ENCODE assay signal across 29 cellular contexts in genomic region chr11:37076866-37077265, GRCh38.
"Had no signal": no experiment of that assay in that cellular context is flagged by ENCODE, and none has a peak within 500 bp of the region (broad histone marks: within the 10 kb centered on the region; RNA-seq: fewer than 3 reads in every experiment).

No MANE protein-coding gene starts in this region.

- H3K27me3 ChIP-seq: brain microvascular endothelial cell had no signal

- ATAC-seq: activated CD8-positive, alpha-beta memory T cell treated with anti-CD3 and anti-CD28 coated beads, Interleukin-2, amount 10 ng/mL, durations not matched to agents 7 days and 5 days; activated naive CD4-positive, alpha-beta T cell treated with anti-CD3 and anti-CD28 coated beads, Interleukin-2, amount 50 U/mL, for 72 hours; activated naive CD8-positive, alpha-beta T cell treated with anti-CD3 and anti-CD28 coated beads, Interleukin-2, amount 50 U/mL, for 24 hours; T-cell had no signal

- H3K36me3 ChIP-seq: brain microvascular endothelial cell had no signal

- H3K27ac ChIP-seq: brain microvascular endothelial cell had no signal

- DNase-seq: activated B cell treated with CpG ODN at 0.5 μM for 24 hours; activated CD4-positive, alpha-beta T cell treated with anti-CD3 and anti-CD28 coated beads for 1 hour; activated CD4-positive, alpha-beta T cell treated with anti-CD3 and anti-CD28 coated beads, Interleukin-2, amount 10 ng/mL, durations not matched to agents 24 days and 14 days; activated CD4-positive, alpha-beta T cell treated with anti-CD3 and anti-CD28 coated beads, Interleukin-2, amount 50 U/mL, for 48 hours; activated CD8-positive, alpha-beta memory T cell treated with anti-CD3 and anti-CD28 coated beads, Interleukin-2, amount 10 ng/mL, durations not matched to agents 7 days and 5 days; activated effector memory CD4-positive, alpha-beta T cell treated with Interleukin-2 at 50 U/mL for 16 hours; activated naive CD4-positive, alpha-beta T cell treated with Interleukin-2 at 50 U/mL for 16 hours; activated naive CD8-positive, alpha-beta T cell treated with anti-CD3 and anti-CD28 coated beads, Interleukin-2, amount 50 U/mL, for 24 hours; activated T-cell treated with anti-CD3 and anti-CD28 coated beads, Interleukin-2, amount 50 U/mL, for 24 hours; amygdala; brain microvascular endothelial cell; caudate nucleus; IMR-90; KG1; NCI-H1092 treated with DMSO at 0.1 percent for 48 hours; NCI-H1417 treated with DMSO at 0.1 percent for 48 hours; NCI-H1694; NCI-H2029; NCI-H2107; NCI-H2171 treated with DMSO at 0.1 percent for 48 hours; NCI-H226; NCI-H526; NCI-H774; NK-92 treated with Interleukin-12 subunit alpha and Interleukin-12 subunit beta, amount 100 ng/mL, for 24 hours; SHP77 treated with DMSO at 0.1 percent for 48 hours; T-cell; T-helper 2 cell; T1000 had no signal
